Comparison of ENCODE assay signal across 19 cellular contexts in genomic region chr2:68726100-68726499, GRCh38. TPM values are rescaled to one million over a fixed set of nuclear protein-coding genes. Genes with fewer than 3 reads are reported as not detected.
DNase-seq lines count a peak whose midpoint lies in the region; ATAC-seq and TF ChIP-seq lines count a peak whose summit lies in the region.
"Had no signal": no experiment of that assay in that cellular context is flagged by ENCODE, and none has a peak within 500 bp of the region (broad histone marks: within the 10 kb centered on the region; RNA-seq: fewer than 3 reads in every experiment).

No MANE protein-coding gene starts in this region.

- peak overlapping the region; percentile 41 for H3K4me2 ChIP-seq in KMS-11

- no peaks in the 10 kb centered on the region for H3K79me2 ChIP-seq in KMS-11 (ENCODE audit: insufficient read depth, low read depth)
- H3K79me2 ChIP-seq: parathyroid adenoma had no signal

- H3K9ac ChIP-seq in KMS-11 = peak overlapping the region; percentile 49; the same call in 1 of the 2 replicates
- H3K9ac ChIP-seq: parathyroid adenoma had no signal

- no peaks in the 10 kb centered on the region for H3K36me3 ChIP-seq in KMS-11 (ENCODE audit: insufficient read depth)
- H3K36me3 ChIP-seq: right lobe of liver, thoracic aorta had no signal

- 0 out of 2 replicates have a peak overlapping the region, but pooled peaks have one; percentile 59 for H2AFZ ChIP-seq in KMS-11 (ENCODE audit: low read depth)
- H2AFZ ChIP-seq: parathyroid adenoma had no signal

- no peak overlapping the region for H3K4me3 ChIP-seq in KMS-11 (IDR thresholded peaks at IDR 0.05; ENCODE audit: insufficient read depth, low read depth, low read length)
- H3K4me3 ChIP-seq: right lobe of liver, SK-N-MC, thoracic aorta had no signal

- H3K27me3 Mint-ChIP-seq in activated naive CD4-positive, alpha-beta T cell treated with anti-CD3 and anti-CD28 coated beads for 36 hours (ENCODE audit: low read depth) = no peaks in the 10 kb centered on the region
- H3K27me3 Mint-ChIP-seq in activated CD4-positive, alpha-beta memory T cell treated with anti-CD3 and anti-CD28 coated beads, Interleukin-2, amount 10 ng/mL, durations not matched to agents 7 days and 5 days = no peaks in the 10 kb centered on the region
- no peaks in the 10 kb centered on the region for H3K27me3 Mint-ChIP-seq in stimulated activated memory B cell treated with anti-CD40 and anti-IgM and Interleukin-4, amounts not matched to agents 10 μg/mL and 1 μg/mL and 100 μg/mL, for 72 hours

- no peaks in the 10 kb centered on the region for H3K27me3 ChIP-seq in KMS-11 (ENCODE audit: insufficient read depth, low read depth)
- H3K27me3 ChIP-seq: right lobe of liver had no signal

- H3K27ac Mint-ChIP-seq in activated naive CD4-positive, alpha-beta T cell treated with anti-CD3 and anti-CD28 coated beads for 36 hours = peak overlapping the region; percentile 82
- H3K27ac Mint-ChIP-seq in activated naive CD4-positive, alpha-beta T cell treated with anti-CD3 and anti-CD28 coated beads, Interleukin-2, amount 50 U/mL, for 72 hours = no peak overlapping the region
- peak overlapping the region; percentile 95 for H3K27ac Mint-ChIP-seq in activated CD4-positive, alpha-beta memory T cell treated with anti-CD3 and anti-CD28 coated beads, Interleukin-2, amount 10 ng/mL, durations not matched to agents 7 days and 5 days
- H3K27ac Mint-ChIP-seq in stimulated activated memory B cell treated with anti-CD40 and anti-IgM and Interleukin-4, amounts not matched to agents 10 μg/mL and 1 μg/mL and 100 μg/mL, for 72 hours = peak overlapping the region; percentile 89

- H3K27ac ChIP-seq in KMS-11 = peak overlapping the region; percentile 80
- H3K27ac ChIP-seq: parathyroid adenoma, right lobe of liver, SK-N-MC, thoracic aorta had no signal

- intact Hi-C loops in activated naive CD4-positive, alpha-beta T cell treated with anti-CD3 and anti-CD28 coated beads for 36 hours (cut with micrococcal nuclease) = no loop called here

- H3K4me3 Mint-ChIP-seq in activated naive CD4-positive, alpha-beta T cell treated with anti-CD3 and anti-CD28 coated beads for 36 hours = no peak overlapping the region
- H3K4me3 Mint-ChIP-seq in activated CD4-positive, alpha-beta memory T cell treated with anti-CD3 and anti-CD28 coated beads, Interleukin-2, amount 10 ng/mL, durations not matched to agents 7 days and 5 days = no peak overlapping the region
- H3K4me3 Mint-ChIP-seq in stimulated activated memory B cell treated with anti-CD40 and anti-IgM and Interleukin-4, amounts not matched to agents 10 μg/mL and 1 μg/mL and 100 μg/mL, for 72 hours = no peak overlapping the region

- no peaks in the 10 kb centered on the region for H3K9me3 Mint-ChIP-seq in activated naive CD4-positive, alpha-beta T cell treated with anti-CD3 and anti-CD28 coated beads for 36 hours
- no peaks in the 10 kb centered on the region for H3K9me3 Mint-ChIP-seq in activated naive CD4-positive, alpha-beta T cell treated with anti-CD3 and anti-CD28 coated beads, Interleukin-2, amount 50 U/mL, for 72 hours
- no peaks in the 10 kb centered on the region for H3K9me3 Mint-ChIP-seq in activated CD4-positive, alpha-beta memory T cell treated with anti-CD3 and anti-CD28 coated beads, Interleukin-2, amount 10 ng/mL, durations not matched to agents 7 days and 5 days
- H3K9me3 Mint-ChIP-seq in stimulated activated memory B cell treated with anti-CD40 and anti-IgM and Interleukin-4, amounts not matched to agents 10 μg/mL and 1 μg/mL and 100 μg/mL, for 72 hours = no peaks in the 10 kb centered on the region

- no peak for DNase-seq in activated naive CD4-positive, alpha-beta T cell treated with anti-CD3 and anti-CD28 coated beads for 36 hours
- no peak for DNase-seq in activated naive CD4-positive, alpha-beta T cell treated with anti-CD3 and anti-CD28 coated beads, Interleukin-2, amount 50 U/mL, for 72 hours (ENCODE audit: low spot score in 2 of 2)
- DNase-seq in activated CD4-positive, alpha-beta memory T cell treated with anti-CD3 and anti-CD28 coated beads, Interleukin-2, amount 10 ng/mL, durations not matched to agents 7 days and 5 days = no peak
- DNase-seq in occipital lobe (lab: John Stamatoyannopoulos, UW) = no peak
- no peak for DNase-seq in OCI-M2 (lab: John Stamatoyannopoulos, UW; ENCODE audit: unreplicated experiment)
- DNase-seq: activated CD4-positive, alpha-beta T cell treated with anti-CD3 and anti-CD28 coated beads, Interleukin-2, amount 50 U/mL, for 4 hours; COR-L47; GOT3; kidney glomerular epithelial cell; NCI-H1436; NCI-H2171; right lobe of liver had no signal

- peaks cover 64% of the 10 kb centered on the region for H3K4me1 Mint-ChIP-seq in activated naive CD4-positive, alpha-beta T cell treated with anti-CD3 and anti-CD28 coated beads for 36 hours (ENCODE audit: low read depth)
- H3K4me1 Mint-ChIP-seq in activated CD4-positive, alpha-beta memory T cell treated with anti-CD3 and anti-CD28 coated beads, Interleukin-2, amount 10 ng/mL, durations not matched to agents 7 days and 5 days = peaks cover 83% of the 10 kb centered on the region
- peaks cover 71% of the 10 kb centered on the region for H3K4me1 Mint-ChIP-seq in stimulated activated memory B cell treated with anti-CD40 and anti-IgM and Interleukin-4, amounts not matched to agents 10 μg/mL and 1 μg/mL and 100 μg/mL, for 72 hours

- H3K36me3 Mint-ChIP-seq in activated naive CD4-positive, alpha-beta T cell treated with anti-CD3 and anti-CD28 coated beads for 36 hours (ENCODE audit: low read depth) = no peaks in the 10 kb centered on the region
- H3K36me3 Mint-ChIP-seq in activated naive CD4-positive, alpha-beta T cell treated with anti-CD3 and anti-CD28 coated beads, Interleukin-2, amount 50 U/mL, for 72 hours = peaks cover 0 to 5% of the 10 kb centered on the region in 2 donors
- no peaks in the 10 kb centered on the region for H3K36me3 Mint-ChIP-seq in activated CD4-positive, alpha-beta memory T cell treated with anti-CD3 and anti-CD28 coated beads, Interleukin-2, amount 10 ng/mL, durations not matched to agents 7 days and 5 days (ENCODE audit: low read depth)
- no peaks in the 10 kb centered on the region for H3K36me3 Mint-ChIP-seq in stimulated activated memory B cell treated with anti-CD40 and anti-IgM and Interleukin-4, amounts not matched to agents 10 μg/mL and 1 μg/mL and 100 μg/mL, for 72 hours

- H4K20me1 ChIP-seq in KMS-11 (ENCODE audit: insufficient read depth) = no peaks in the 10 kb centered on the region

- peaks cover 60% of the 10 kb centered on the region for H3K4me1 ChIP-seq in KMS-11 (ENCODE audit: low read depth, poor library complexity, severe bottlenecking)

- CTCF ChIA-PET in activated naive CD4-positive, alpha-beta T cell treated with anti-CD3 and anti-CD28 coated beads for 36 hours (lab: Charles Lee) = interaction anchor here (0.9 to 3.6 kb wide), 3 partner anchors 13 to 26 kb away, joined by 4 to 20 read pairs (median 6); no protein-coding TSS in a partner anchor
- CTCF ChIA-PET in activated CD4-positive, alpha-beta memory T cell treated with anti-CD3 and anti-CD28 coated beads, Interleukin-2, amount 10 ng/mL, durations not matched to agents 7 days and 5 days (lab: Charles Lee) = interaction anchor here (0.9 to 3.3 kb wide), 7 partner anchors 10 to 263 kb away, joined by 3 to 17 read pairs (median 4); no protein-coding TSS in a partner anchor

- no peak for TF ChIP-seq CTCF in KMS-11 (conservative IDR thresholded peaks at IDR 0.05; ENCODE audit: low read depth, low read length)

- no peak for ATAC-seq in activated naive CD4-positive, alpha-beta T cell treated with anti-CD3 and anti-CD28 coated beads, Interleukin-2, amount 50 U/mL, for 72 hours
- ATAC-seq in stimulated activated memory B cell treated with anti-CD40 and anti-IgM and Interleukin-4, amounts not matched to agents 10 μg/mL and 1 μg/mL and 100 μg/mL, for 72 hours = no peak
- ATAC-seq in GM18907 (IDR thresholded peaks at IDR 0.05; ENCODE audit: unreplicated experiment) = no peak
- ATAC-seq: esophagus mucosa had no signal

- POLR2A ChIA-PET in activated CD4-positive, alpha-beta memory T cell treated with anti-CD3 and anti-CD28 coated beads, Interleukin-2, amount 10 ng/mL, durations not matched to agents 7 days and 5 days (lab: Charles Lee) = interaction anchor here (0.5 to 19.9 kb wide), 10 partner anchors 8 to 1356 kb away, joined by 3 to 491 read pairs (median 4); partner anchors contain the start of genes APLF, ARHGAP25 and FBXO48

RNA-seq across cellular contexts. Expression of gene ARHGAP25, which starts 8.5 kb away (rescaled TPM):
- 10 to 100 TPM; 43.0 to 46.7 TPM for total RNA-seq in activated naive CD4-positive, alpha-beta T cell treated with anti-CD3 and anti-CD28 coated beads for 36 hours
- 10 to 100 TPM; 37.7 to 43.0 TPM for total RNA-seq in activated naive CD4-positive, alpha-beta T cell treated with anti-CD3 and anti-CD28 coated beads, Interleukin-2, amount 50 U/mL, for 72 hours
- 100 to 1,000 TPM; 128 to 132 TPM for total RNA-seq in activated CD4-positive, alpha-beta memory T cell treated with anti-CD3 and anti-CD28 coated beads, Interleukin-2, amount 10 ng/mL, durations not matched to agents 7 days and 5 days
- 2.0 TPM for total RNA-seq in occipital lobe

Comparison
In these comparisons a context has a peak if more than half of its experiments do, and no peak if none do; other contexts are left out.
1. H3K27ac Mint-ChIP-seq: peak in activated naive CD4-positive, alpha-beta T cell treated with anti-CD3 and anti-CD28 coated beads for 36 hours (single experiment), activated CD4-positive, alpha-beta memory T cell treated with anti-CD3 and anti-CD28 coated beads, Interleukin-2, amount 10 ng/mL, durations not matched to agents 7 days and 5 days (single experiment) and stimulated activated memory B cell treated with anti-CD40 and anti-IgM and Interleukin-4, amounts not matched to agents 10 μg/mL and 1 μg/mL and 100 μg/mL, for 72 hours (single experiment); none in activated naive CD4-positive, alpha-beta T cell treated with anti-CD3 and anti-CD28 coated beads, Interleukin-2, amount 50 U/mL, for 72 hours (0 of 2).
2. RNA of gene ARHGAP25, which starts 8.5 kb away (total RNA-seq): 128 to 132 TPM in activated CD4-positive, alpha-beta memory T cell treated with anti-CD3 and anti-CD28 coated beads, Interleukin-2, amount 10 ng/mL, durations not matched to agents 7 days and 5 days, 43.0 to 46.7 TPM in activated naive CD4-positive, alpha-beta T cell treated with anti-CD3 and anti-CD28 coated beads for 36 hours and 37.7 to 43.0 TPM in activated naive CD4-positive, alpha-beta T cell treated with anti-CD3 and anti-CD28 coated beads, Interleukin-2, amount 50 U/mL, for 72 hours; 2.0 TPM in occipital lobe (single experiment); every median in the first group is over 10 times any median in the second.